Comparison of ENCODE assay signal across 1 cellular context in the genomic region with DNA sequence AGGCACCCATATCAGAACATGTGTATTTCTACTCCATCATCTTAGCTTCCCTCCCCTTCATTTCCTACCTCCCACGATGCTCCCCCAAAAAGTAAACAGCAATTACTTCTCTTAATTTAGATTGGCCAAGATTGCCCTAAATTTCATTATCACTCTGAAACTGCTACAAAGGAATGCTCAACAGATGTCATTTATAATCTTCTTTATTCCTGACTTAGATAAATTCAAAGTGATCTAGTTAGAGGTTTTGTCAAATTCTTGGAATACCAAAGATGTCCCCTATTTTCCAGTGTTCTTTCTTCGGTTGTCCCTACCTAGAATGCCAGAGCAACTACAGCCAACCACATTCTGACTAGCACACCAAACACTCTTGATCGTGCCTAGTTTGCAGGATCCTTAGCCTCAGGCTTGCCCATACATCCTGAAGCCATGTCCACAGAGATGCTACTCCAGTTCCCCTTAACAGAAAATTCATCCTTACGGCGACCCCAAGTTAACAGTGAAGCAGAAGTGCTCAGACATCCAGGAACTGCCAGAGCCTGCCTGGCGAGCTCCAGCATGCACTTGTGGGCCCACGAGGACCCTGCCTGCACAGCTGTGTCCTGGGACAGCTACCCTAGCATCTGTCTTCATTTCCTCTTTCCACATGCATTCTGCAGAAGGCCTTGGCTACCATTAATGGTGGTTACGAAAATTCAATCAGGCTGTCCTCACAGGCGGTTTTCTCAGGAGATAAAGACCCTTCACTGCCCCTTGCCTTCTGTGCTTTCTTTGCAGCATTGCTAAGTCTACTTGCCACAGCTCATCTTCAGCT.
A peak's percentile ranks its signal among the peaks of the same experiment; 100 is the strongest.
TF ChIP-seq lines count a peak whose summit lies in the region.

No MANE protein-coding gene starts in this region.

TF ChIP-seq in K562, 482 proteins besides CTCF, POLR2A, EP300 and RAD21 (continues in another document):
- TF ChIP-seq, protein P1, sequence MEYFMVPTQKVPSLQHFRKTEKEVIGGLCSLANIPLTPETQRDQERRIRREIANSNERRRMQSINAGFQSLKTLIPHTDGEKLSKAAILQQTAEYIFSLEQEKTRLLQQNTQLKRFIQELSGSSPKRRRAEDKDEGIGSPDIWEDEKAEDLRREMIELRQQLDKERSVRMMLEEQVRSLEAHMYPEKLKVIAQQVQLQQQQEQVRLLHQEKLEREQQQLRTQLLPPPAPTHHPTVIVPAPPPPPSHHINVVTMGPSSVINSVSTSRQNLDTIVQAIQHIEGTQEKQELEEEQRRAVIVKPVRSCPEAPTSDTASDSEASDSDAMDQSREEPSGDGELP (CRISPR knock-in tag; IDR thresholded peaks at IDR 0.05; ENCODE audit: borderline replicate concordance), result peak; percentile 29; the same call in 1 of the 2 replicates
- TF ChIP-seq, protein P2, sequence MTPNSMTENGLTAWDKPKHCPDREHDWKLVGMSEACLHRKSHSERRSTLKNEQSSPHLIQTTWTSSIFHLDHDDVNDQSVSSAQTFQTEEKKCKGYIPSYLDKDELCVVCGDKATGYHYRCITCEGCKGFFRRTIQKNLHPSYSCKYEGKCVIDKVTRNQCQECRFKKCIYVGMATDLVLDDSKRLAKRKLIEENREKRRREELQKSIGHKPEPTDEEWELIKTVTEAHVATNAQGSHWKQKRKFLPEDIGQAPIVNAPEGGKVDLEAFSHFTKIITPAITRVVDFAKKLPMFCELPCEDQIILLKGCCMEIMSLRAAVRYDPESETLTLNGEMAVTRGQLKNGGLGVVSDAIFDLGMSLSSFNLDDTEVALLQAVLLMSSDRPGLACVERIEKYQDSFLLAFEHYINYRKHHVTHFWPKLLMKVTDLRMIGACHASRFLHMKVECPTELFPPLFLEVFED (CRISPR knock-in tag; conservative IDR thresholded peaks at IDR 0.05), result no peak
- TF ChIP-seq KAT8 (IDR thresholded peaks at IDR 0.05; ENCODE audit: low read depth), result no peak
- TF ChIP-seq, protein P3, sequence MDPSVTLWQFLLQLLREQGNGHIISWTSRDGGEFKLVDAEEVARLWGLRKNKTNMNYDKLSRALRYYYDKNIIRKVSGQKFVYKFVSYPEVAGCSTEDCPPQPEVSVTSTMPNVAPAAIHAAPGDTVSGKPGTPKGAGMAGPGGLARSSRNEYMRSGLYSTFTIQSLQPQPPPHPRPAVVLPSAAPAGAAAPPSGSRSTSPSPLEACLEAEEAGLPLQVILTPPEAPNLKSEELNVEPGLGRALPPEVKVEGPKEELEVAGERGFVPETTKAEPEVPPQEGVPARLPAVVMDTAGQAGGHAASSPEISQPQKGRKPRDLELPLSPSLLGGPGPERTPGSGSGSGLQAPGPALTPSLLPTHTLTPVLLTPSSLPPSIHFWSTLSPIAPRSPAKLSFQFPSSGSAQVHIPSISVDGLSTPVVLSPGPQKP (CRISPR knock-in tag; IDR thresholded peaks at IDR 0.05), result no peak
- TF ChIP-seq ZNF77 (CRISPR knock-in tag; IDR thresholded peaks at IDR 0.05), result no peak
- no peak for TF ChIP-seq BACH1 (tag; IDR thresholded peaks at IDR 0.05)
- no peak for TF ChIP-seq NELFE (IDR thresholded peaks at IDR 0.05; ENCODE audit: insufficient read depth, insufficient read length)
- no peak for TF ChIP-seq FOXJ2 (tag; IDR thresholded peaks at IDR 0.05)
- no peak for TF ChIP-seq STAG1 (CRISPR knock-in tag; IDR thresholded peaks at IDR 0.05; ENCODE audit: borderline replicate concordance)
- TF ChIP-seq TEAD4 (IDR thresholded peaks at IDR 0.05; ENCODE audit: low read length), result no peak
- peak; percentile 25; the same call in 1 of the 2 replicates for TF ChIP-seq TEAD4 (CRISPR knock-in tag; IDR thresholded peaks at IDR 0.05; ENCODE audit: borderline replicate concordance)
- TF ChIP-seq POLR2G (IDR thresholded peaks at IDR 0.05; ENCODE audit: low read depth, low read length), result 0 out of 2 replicates have a peak, but pooled peaks have one; percentile 28
- no peak for TF ChIP-seq HDAC6 (IDR thresholded peaks at IDR 0.05; ENCODE audit: low read depth, low read length)
- no peak for TF ChIP-seq IRF2 (CRISPR knock-in tag; IDR thresholded peaks at IDR 0.05)
- TF ChIP-seq ZNF79 (CRISPR knock-in tag; IDR thresholded peaks at IDR 0.05; ENCODE audit: low read depth), result no peak
- no peak for TF ChIP-seq ZNF3 (CRISPR knock-in tag; IDR thresholded peaks at IDR 0.05)
- no peak for TF ChIP-seq ZNF347 (CRISPR knock-in tag; IDR thresholded peaks at IDR 0.05; ENCODE audit: low read depth)
- no peak for TF ChIP-seq FOSL1 (tag; conservative IDR thresholded peaks at IDR 0.05)
- no peak for TF ChIP-seq ZNF239 (CRISPR knock-in tag; IDR thresholded peaks at IDR 0.05)
- TF ChIP-seq ZNF696 (CRISPR knock-in tag; conservative IDR thresholded peaks at IDR 0.05), result no peak
- no peak for TF ChIP-seq ZNF76 (CRISPR knock-in tag; IDR thresholded peaks at IDR 0.05; ENCODE audit: borderline replicate concordance)
- peak; percentile 46; the same call in 1 of the 2 replicates for TF ChIP-seq SPI1 (IDR thresholded peaks at IDR 0.05; ENCODE audit: borderline replicate concordance, low read depth, low read length)
- no peak for TF ChIP-seq MEF2A (IDR thresholded peaks at IDR 0.05; ENCODE audit: control insufficient read depth, low read depth, low read length)
- no peak for TF ChIP-seq POLR2H (tag; IDR thresholded peaks at IDR 0.05; ENCODE audit: low read depth)
- no peak for TF ChIP-seq TARDBP (IDR thresholded peaks at IDR 0.05)
- TF ChIP-seq SP2 (IDR thresholded peaks at IDR 0.05; ENCODE audit: extremely low read depth, low read depth, low read length, poor library complexity, severe bottlenecking), result no peak
- TF ChIP-seq ETV6 (IDR thresholded peaks at IDR 0.05; ENCODE audit: borderline replicate concordance in 1 of 2, low read depth in 2 of 2, low read length in 1 of 2), result no peak
- TF ChIP-seq ETV6 (CRISPR knock-in tag; IDR thresholded peaks at IDR 0.05; ENCODE audit: borderline replicate concordance), result no peak
- no peak for TF ChIP-seq ZNF23 (CRISPR knock-in tag; IDR thresholded peaks at IDR 0.05)
- no peak for TF ChIP-seq THRAP3 (IDR thresholded peaks at IDR 0.05; ENCODE audit: borderline replicate concordance)
- no peak for TF ChIP-seq GABPA (tag; conservative IDR thresholded peaks at IDR 0.05; ENCODE audit: low read depth)
- no peak for TF ChIP-seq XRCC3 (IDR thresholded peaks at IDR 0.05)
- no peak for TF ChIP-seq CEBPG (CRISPR knock-in tag; IDR thresholded peaks at IDR 0.05)
- 0 out of 4 replicates have a peak, but pooled peaks of 1 of the 2 experiments have one; percentile 18 for TF ChIP-seq CEBPG (tag; conservative IDR thresholded peaks at IDR 0.05 in 1 of 2, IDR thresholded peaks at IDR 0.05 in 1 of 2)
- no peak for TF ChIP-seq ZSCAN29 (IDR thresholded peaks at IDR 0.05)
- no peak for TF ChIP-seq HDAC8 (tag; IDR thresholded peaks at IDR 0.05)
- peak; percentile 59; the same call in 1 of the 2 replicates for TF ChIP-seq POLR2AphosphoS2 (IDR thresholded peaks at IDR 0.05; ENCODE audit: low read length)
- TF ChIP-seq RFX1 (IDR thresholded peaks at IDR 0.05), result no peak
- no peak for TF ChIP-seq ZNF586 (CRISPR knock-in tag; conservative IDR thresholded peaks at IDR 0.05)
- TF ChIP-seq SMC3 (conservative IDR thresholded peaks at IDR 0.05; ENCODE audit: insufficient read depth, low read depth, low read length), result no peak
- TF ChIP-seq, protein P4, sequence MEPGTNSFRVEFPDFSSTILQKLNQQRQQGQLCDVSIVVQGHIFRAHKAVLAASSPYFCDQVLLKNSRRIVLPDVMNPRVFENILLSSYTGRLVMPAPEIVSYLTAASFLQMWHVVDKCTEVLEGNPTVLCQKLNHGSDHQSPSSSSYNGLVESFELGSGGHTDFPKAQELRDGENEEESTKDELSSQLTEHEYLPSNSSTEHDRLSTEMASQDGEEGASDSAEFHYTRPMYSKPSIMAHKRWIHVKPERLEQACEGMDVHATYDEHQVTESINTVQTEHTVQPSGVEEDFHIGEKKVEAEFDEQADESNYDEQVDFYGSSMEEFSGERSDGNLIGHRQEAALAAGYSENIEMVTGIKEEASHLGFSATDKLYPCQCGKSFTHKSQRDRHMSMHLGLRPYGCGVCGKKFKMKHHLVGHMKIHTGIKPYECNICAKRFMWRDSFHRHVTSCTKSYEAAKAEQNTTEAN (CRISPR knock-in tag; IDR thresholded peaks at IDR 0.05), result no peak
- no peak for TF ChIP-seq IFI16 (CRISPR knock-in tag; IDR thresholded peaks at IDR 0.05)
- TF ChIP-seq CEBPZ (IDR thresholded peaks at IDR 0.05; ENCODE audit: borderline replicate concordance, low read depth, low read length), result no peak
- TF ChIP-seq ZNF140 (CRISPR knock-in tag; IDR thresholded peaks at IDR 0.05), result no peak
- TF ChIP-seq TGIF2 (CRISPR knock-in tag; IDR thresholded peaks at IDR 0.05), result no peak
- no peak for TF ChIP-seq ID3 (CRISPR knock-in tag; IDR thresholded peaks at IDR 0.05)
- TF ChIP-seq ID3 (tag; IDR thresholded peaks at IDR 0.05), result no peak
- 0 out of 2 replicates have a peak, but pooled peaks have one; percentile 72 for TF ChIP-seq ZNF57 (CRISPR knock-in tag; IDR thresholded peaks at IDR 0.05)
- TF ChIP-seq BRD9 (IDR thresholded peaks at IDR 0.05; ENCODE audit: low read depth, partially characterized antibody), result no peak
- no peak for TF ChIP-seq ZNF282 (CRISPR knock-in tag; IDR thresholded peaks at IDR 0.05)
- 0 out of 2 replicates have a peak, but pooled peaks have one; percentile 28 for TF ChIP-seq NR2C2 (CRISPR knock-in tag; IDR thresholded peaks at IDR 0.05)
- no peak for TF ChIP-seq NR2C2 (tag; IDR thresholded peaks at IDR 0.05)
- TF ChIP-seq PHB (CRISPR knock-in tag; IDR thresholded peaks at IDR 0.05), result no peak
- no peak for TF ChIP-seq ZBTB1 (CRISPR knock-in tag; IDR thresholded peaks at IDR 0.05; ENCODE audit: borderline replicate concordance, low read depth)
- TF ChIP-seq ZEB2 (IDR thresholded peaks at IDR 0.05), result no peak
- no peak for TF ChIP-seq SAFB2 (IDR thresholded peaks at IDR 0.05; ENCODE audit: borderline replicate concordance, low read depth, low read length, severe bottlenecking)
- TF ChIP-seq ELF4 (CRISPR knock-in tag; IDR thresholded peaks at IDR 0.05), result no peak
- no peak for TF ChIP-seq NFXL1 (CRISPR knock-in tag; IDR thresholded peaks at IDR 0.05)
- TF ChIP-seq CTCFL (IDR thresholded peaks at IDR 0.05; ENCODE audit: borderline replicate concordance, insufficient read depth, low read depth, low read length, poor library complexity, severe bottlenecking), result no peak
- no peak for TF ChIP-seq GTF2F1 (IDR thresholded peaks at IDR 0.05; ENCODE audit: low read depth, low read length)
- TF ChIP-seq KAT2B (IDR thresholded peaks at IDR 0.05; ENCODE audit: low read depth, low read length), result no peak
- TF ChIP-seq ZNF174 (CRISPR knock-in tag; IDR thresholded peaks at IDR 0.05), result no peak
- TF ChIP-seq CAMTA2 (CRISPR knock-in tag; conservative IDR thresholded peaks at IDR 0.05), result no peak
- TF ChIP-seq MTF1 (CRISPR knock-in tag; IDR thresholded peaks at IDR 0.05; ENCODE audit: borderline replicate concordance), result no peak
- no peak for TF ChIP-seq POLR2B (IDR thresholded peaks at IDR 0.05; ENCODE audit: low read depth, partially characterized antibody)
- no peak for TF ChIP-seq BHLHE40 (IDR thresholded peaks at IDR 0.05; ENCODE audit: low read length)
- TF ChIP-seq RBFOX2 (IDR thresholded peaks at IDR 0.05; ENCODE audit: low read depth, low read length), result no peak
